ENCODE assay signal across 12 cellular contexts in the genomic region with DNA sequence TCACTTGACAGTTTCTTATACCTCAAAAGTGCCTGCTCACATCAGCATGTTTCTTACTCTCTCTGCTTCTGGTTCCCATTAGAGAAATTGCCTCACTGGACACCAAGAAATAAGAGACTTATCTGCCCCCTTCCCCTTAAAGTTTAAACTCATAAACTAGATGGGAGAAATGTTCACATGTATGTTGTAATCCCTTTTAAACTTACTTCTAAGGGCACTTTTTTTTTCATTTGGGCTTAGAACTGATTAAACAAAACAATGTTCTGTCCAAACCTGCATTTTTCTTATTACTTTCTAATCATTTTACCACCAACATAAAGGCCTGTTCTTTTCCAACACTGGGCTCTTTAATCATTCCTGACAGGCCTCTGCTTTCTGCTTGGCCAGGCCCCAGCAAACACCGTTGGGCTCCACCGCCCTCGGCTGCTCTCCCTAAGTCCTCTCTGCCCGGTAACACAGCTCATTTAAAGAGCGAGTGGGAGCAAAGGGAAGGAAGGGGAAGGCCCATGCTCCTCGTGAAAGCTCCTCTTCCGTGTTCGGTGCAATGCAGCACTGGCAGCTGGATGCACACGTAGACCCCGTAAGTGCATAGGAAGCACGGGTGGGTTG. TPM values are rescaled to one million over a fixed set of nuclear protein-coding genes. Genes with fewer than 3 reads are reported as not detected.
DNase-seq lines count a peak whose midpoint lies in the region; ATAC-seq and TF ChIP-seq lines count a peak whose summit lies in the region.
"Had no signal": no experiment of that assay in that cellular context is flagged by ENCODE, and none has a peak within 500 bp of the region (broad histone marks: within the 10 kb centered on the region; RNA-seq: fewer than 3 reads in every experiment).

No MANE protein-coding gene starts in this region.

- peaks cover 1% of the 10 kb centered on the region for H3K4me1 Mint-ChIP-seq in activated naive CD8-positive, alpha-beta T cell treated with anti-CD3 and anti-CD28 coated beads for 36 hours
- peaks cover 0 to 3% (median 0%) of the 10 kb centered on the region in 7 donors for H3K4me1 Mint-ChIP-seq in naive thymus-derived CD4-positive, alpha-beta T cell

- no peak overlapping the region for H3K4me3 Mint-ChIP-seq in activated naive CD8-positive, alpha-beta T cell treated with anti-CD3 and anti-CD28 coated beads for 36 hours
- no peak overlapping the region for H3K4me3 Mint-ChIP-seq in naive thymus-derived CD4-positive, alpha-beta T cell
- H3K4me3 Mint-ChIP-seq: B cell had no signal

- H3K9me3 Mint-ChIP-seq in activated naive CD8-positive, alpha-beta T cell treated with anti-CD3 and anti-CD28 coated beads for 36 hours, result no peaks in the 10 kb centered on the region
- peaks cover 0 to 2% (median 0%) of the 10 kb centered on the region in 11 donors for H3K9me3 Mint-ChIP-seq in naive thymus-derived CD4-positive, alpha-beta T cell

- H3K36me3 ChIP-seq in naive thymus-derived CD4-positive, alpha-beta T cell (ENCODE audit: control insufficient read depth in 2 of 3, insufficient read depth in 3 of 3, low read length in 3 of 3), result no peaks in the 10 kb centered on the region

- H3K27me3 ChIP-seq in naive thymus-derived CD4-positive, alpha-beta T cell (ENCODE audit: control insufficient read depth in 2 of 2, insufficient read depth in 2 of 2, low read length in 2 of 2), result no peaks in the 10 kb centered on the region

- H3K27ac ChIP-seq in naive thymus-derived CD4-positive, alpha-beta T cell (ENCODE audit: low read depth, low read length), result no peak overlapping the region

- H3K27me3 Mint-ChIP-seq in activated naive CD8-positive, alpha-beta T cell treated with anti-CD3 and anti-CD28 coated beads for 36 hours, result peaks cover 22% of the 10 kb centered on the region
- H3K27me3 Mint-ChIP-seq in naive thymus-derived CD4-positive, alpha-beta T cell, result peaks cover 22 to 40% (median 36%) of the 10 kb centered on the region in 5 donors

- no peaks in the 10 kb centered on the region for H3K4me1 ChIP-seq in naive thymus-derived CD4-positive, alpha-beta T cell (ENCODE audit: control insufficient read depth in 2 of 2, insufficient read depth in 2 of 2, low read length in 2 of 2)

- ATAC-seq in naive thymus-derived CD4-positive, alpha-beta T cell, result no peak
- ATAC-seq: activated CD4-positive, CD25-positive, alpha-beta regulatory T cell treated with anti-CD3 and anti-CD28 coated beads, Interleukin-2, amount 50 U/mL, for 24 hours had no signal

- no peak for TF ChIP-seq CTCF in cardiac fibroblast (IDR thresholded peaks at IDR 0.05; ENCODE audit: low read depth, low read length)

- no peak overlapping the region for H3K27ac Mint-ChIP-seq in activated naive CD8-positive, alpha-beta T cell treated with anti-CD3 and anti-CD28 coated beads for 36 hours
- H3K27ac Mint-ChIP-seq in naive thymus-derived CD4-positive, alpha-beta T cell, result peak overlapping the region in 1 of 9 donors; percentile 36
- H3K27ac Mint-ChIP-seq: B cell had no signal

- intact Hi-C loops in naive thymus-derived CD4-positive, alpha-beta T cell (cut with micrococcal nuclease), result no loop called here

- no peak overlapping the region for H3K4me3 ChIP-seq in cardiac fibroblast (replicated peaks in 1 of 2; ENCODE audit: low read depth in 2 of 2, low read length in 2 of 2)
- H3K4me3 ChIP-seq in naive thymus-derived CD4-positive, alpha-beta T cell (ENCODE audit: low read length), result no peak overlapping the region

- no peaks in the 10 kb centered on the region for H3K36me3 Mint-ChIP-seq in activated naive CD8-positive, alpha-beta T cell treated with anti-CD3 and anti-CD28 coated beads for 36 hours
- peaks cover 0 to 3% (median 0%) of the 10 kb centered on the region in 5 donors for H3K36me3 Mint-ChIP-seq in naive thymus-derived CD4-positive, alpha-beta T cell

- DNase-seq in NCI-H345 (lab: John Stamatoyannopoulos, UW) (peak; percentile 15), NCI-H345 treated with DMSO at 0.1 percent for 48 hours (lab: John Stamatoyannopoulos, UW; ENCODE audit: unreplicated experiment) (no peak), cardiac fibroblast (ENCODE audit: low read depth in 2 of 2) (peak; percentile 5 to 85), kidney glomerular epithelial cell (lab: John Stamatoyannopoulos, UW) (peak; percentile 70), ureter (ENCODE audit: low spot score) (peak; percentile 67), amniotic stem cell (lab: John Stamatoyannopoulos, UW) (no peak)
- DNase-seq in activated naive CD8-positive, alpha-beta T cell treated with anti-CD3 and anti-CD28 coated beads for 36 hours, result no peak
- no peak for DNase-seq in naive thymus-derived CD4-positive, alpha-beta T cell
- DNase-seq: caudate nucleus, NCI-H1436 had no signal

- POLR2A ChIA-PET in naive thymus-derived CD4-positive, alpha-beta T cell (lab: Charles Lee), result no interaction called here

- no peaks in the 10 kb centered on the region for H3K9me3 ChIP-seq in naive thymus-derived CD4-positive, alpha-beta T cell (ENCODE audit: control insufficient read depth in 2 of 3, low read length in 3 of 3)

- CTCF ChIA-PET in naive thymus-derived CD4-positive, alpha-beta T cell (lab: Charles Lee), result no interaction called here

RNA-seq across cellular contexts. Expression of gene ROR2, which starts 53.4 kb away (rescaled TPM):
- 16.7 TPM for total RNA-seq in ureter
- not detected for total RNA-seq in activated naive CD8-positive, alpha-beta T cell treated with anti-CD3 and anti-CD28 coated beads for 36 hours
- 1 to 10 TPM in 1 of 5 experiments, under 1 TPM in 1, not detected in 3; 0.48 to 2.1 TPM for total RNA-seq in naive thymus-derived CD4-positive, alpha-beta T cell
- polyA plus RNA-seq in naive thymus-derived CD4-positive, alpha-beta T cell, result not detected

Comparison
In these comparisons a context has a peak if more than half of its experiments do, and no peak if none do; other contexts are left out.
1. DNase-seq: peak in NCI-H345 (single experiment), cardiac fibroblast (2 of 2), kidney glomerular epithelial cell (single experiment) and ureter (single experiment); none in NCI-H345 treated with DMSO at 0.1 percent for 48 hours (single experiment), activated naive CD8-positive, alpha-beta T cell treated with anti-CD3 and anti-CD28 coated beads for 36 hours (single experiment), naive thymus-derived CD4-positive, alpha-beta T cell (0 of 9) and amniotic stem cell (single experiment).